ENCODE assay signal across 8 cellular contexts in genomic region chr14:75293920-75294648, GRCh38. TPM values are rescaled to one million over a fixed set of nuclear protein-coding genes. Genes with fewer than 3 reads are reported as not detected.
DNase-seq lines count a peak whose midpoint lies in the region; ATAC-seq and TF ChIP-seq lines count a peak whose summit lies in the region.

No MANE protein-coding gene starts in this region.

- H3K4me3 ChIP-seq in GM08714 (ENCODE audit: low read length): peak overlapping the region; percentile 92
- H3K4me3 ChIP-seq in osteoblast (ENCODE audit: insufficient read depth, low read length): peak overlapping the region; percentile 84
- H3K4me3 ChIP-seq in testis: peak overlapping the region; percentile 66 to 69

- H3K4me1 ChIP-seq in osteoblast (ENCODE audit: insufficient read depth, low read length): peaks cover 18% of the 10 kb centered on the region
- H3K4me1 ChIP-seq in testis: peaks cover 23% of the 10 kb centered on the region

- no peak for TF ChIP-seq POLR2A in testis (IDR thresholded peaks at IDR 0.05)

- ATAC-seq in HG02642 (IDR thresholded peaks at IDR 0.05; ENCODE audit: poor library complexity, unreplicated experiment) (peak; percentile 94), SK-N-SH treated with all-trans-retinoic acid at 6 μM for 48 hours (peak; percentile 83)
- ATAC-seq in activated naive CD4-positive, alpha-beta T cell treated with anti-CD3 and anti-CD28 coated beads, Interleukin-2, amount 50 U/mL, for 72 hours: peak; percentile 96 to 97

- H3K9me3 ChIP-seq in osteoblast (ENCODE audit: low read depth, low read length): no peaks in the 10 kb centered on the region
- H3K9me3 ChIP-seq in testis: no peaks in the 10 kb centered on the region

- peak; percentile 85 for DNase-seq in NCI-H1092 treated with DMSO at 0.1 percent for 48 hours (lab: John Stamatoyannopoulos, UW)
- peak; percentile 92 to 96 for DNase-seq in activated naive CD4-positive, alpha-beta T cell treated with anti-CD3 and anti-CD28 coated beads, Interleukin-2, amount 50 U/mL, for 72 hours (ENCODE audit: low spot score in 2 of 2)
- peak; percentile 99 for DNase-seq in glomerular visceral epithelial cell (ENCODE audit: extremely low spot score)
- DNase-seq in osteoblast (ENCODE audit: insufficient read length, low spot score, missing footprints): peak; percentile 99
- DNase-seq in testis: peak; percentile 96

- H3K4me2 ChIP-seq in osteoblast (ENCODE audit: insufficient read depth, low read length): peak overlapping the region; percentile 89

- peak overlapping the region; percentile 99 for H3K27ac ChIP-seq in osteoblast (ENCODE audit: low read depth, low read length)
- H3K27ac ChIP-seq in testis: peak overlapping the region; percentile 91 to 93

- no peaks in the 10 kb centered on the region for H3K9me3 Mint-ChIP-seq in activated naive CD4-positive, alpha-beta T cell treated with anti-CD3 and anti-CD28 coated beads, Interleukin-2, amount 50 U/mL, for 72 hours

- no peaks in the 10 kb centered on the region for H3K79me2 ChIP-seq in osteoblast (ENCODE audit: insufficient read depth, low read length)

- no peak for TF ChIP-seq CTCF in osteoblast (IDR thresholded peaks at IDR 0.05; ENCODE audit: extremely low read depth, low read depth, low read length)
- no peak for TF ChIP-seq CTCF in testis (IDR thresholded peaks at IDR 0.05)

- no peaks in the 10 kb centered on the region for H3K36me3 Mint-ChIP-seq in activated naive CD4-positive, alpha-beta T cell treated with anti-CD3 and anti-CD28 coated beads, Interleukin-2, amount 50 U/mL, for 72 hours

- H3K27ac Mint-ChIP-seq in activated naive CD4-positive, alpha-beta T cell treated with anti-CD3 and anti-CD28 coated beads, Interleukin-2, amount 50 U/mL, for 72 hours: peak overlapping the region; percentile 92 to 96

- H3K36me3 ChIP-seq in osteoblast (ENCODE audit: insufficient read depth, low read length): no peaks in the 10 kb centered on the region
- H3K36me3 ChIP-seq in testis (ENCODE audit: low read depth, missing control alignments): no peaks in the 10 kb centered on the region

- peaks cover 3% of the 10 kb centered on the region for H3K27me3 ChIP-seq in osteoblast (ENCODE audit: insufficient read depth, low read length)
- no peaks in the 10 kb centered on the region for H3K27me3 ChIP-seq in testis

- 0 to 1% methylated on average over 11 to 54 of the region's 59 CpGs for WGBS in testis, 2 donors

- peak overlapping the region; percentile 83 for H2AFZ ChIP-seq in osteoblast (ENCODE audit: low read length)

- intact Hi-C loops in testis (cut with DNase I; ENCODE audit: low total_unique reads): no loop called here

- H4K20me1 ChIP-seq in osteoblast (ENCODE audit: insufficient read depth, low read length): no peaks in the 10 kb centered on the region

TF ChIP-seq in SK-N-SH treated with all-trans-retinoic acid at 6 μM for 48 hours, 23 proteins besides CTCF, POLR2A, EP300 and RAD21:
- TF ChIP-seq TSHZ2 (CRISPR knock-in tag; IDR thresholded peaks at IDR 0.05) (peak; percentile 23; the same call in 1 of the 2 replicates), ARNTL (CRISPR knock-in tag; IDR thresholded peaks at IDR 0.05; ENCODE audit: borderline replicate concordance, low read depth) (no peak)
TF ChIP-seq in SK-N-SH treated with all-trans-retinoic acid at 6 μM for 48 hours: peak in this region for 1.

RNA-seq across cellular contexts. Expression of gene FOS, which starts 15.5 kb away (rescaled TPM):
- 10 to 100 TPM; 55.8 to 65.9 TPM for total RNA-seq in activated naive CD4-positive, alpha-beta T cell treated with anti-CD3 and anti-CD28 coated beads, Interleukin-2, amount 50 U/mL, for 72 hours
- total RNA-seq in osteoblast (42.3 and 63.6 TPM in 2 replicates), testis (10 to 100 TPM; 44.2 to 66.1 TPM)
- 247 TPM for polyA plus RNA-seq in testis (ENCODE audit: insufficient read depth, low read depth, low replicate concordance)

Comparison
In these comparisons a context has a peak if more than half of its experiments do, and no peak if none do; other contexts are left out.
1. Peak in every context shown above with its lines: DNase-seq, ATAC-seq, H3K4me3 ChIP-seq and H3K27ac ChIP-seq.